Comparison of ENCODE assay signal across 21 cellular contexts in genomic region chr10:69685426-69685801, GRCh38. TPM values are rescaled to one million over a fixed set of nuclear protein-coding genes. Genes with fewer than 3 reads are reported as not detected.
DNase-seq lines count a peak whose midpoint lies in the region; ATAC-seq and TF ChIP-seq lines count a peak whose summit lies in the region.
"Had no signal": no experiment of that assay in that cellular context is flagged by ENCODE, and none has a peak within 500 bp of the region (broad histone marks: within the 10 kb centered on the region; RNA-seq: fewer than 3 reads in every experiment).

No MANE protein-coding gene starts in this region.

- peak overlapping the region; percentile 94 for H3K27ac ChIP-seq in colonic mucosa
- no peak overlapping the region for H3K27ac ChIP-seq in testis
- H3K27ac ChIP-seq: gastroesophageal sphincter, RWPE1 had no signal

- TF ChIP-seq POLR2A in testis (IDR thresholded peaks at IDR 0.05), result no peak

- TF ChIP-seq CTCF in colonic mucosa (IDR thresholded peaks at IDR 0.05) (no peak), testis (IDR thresholded peaks at IDR 0.05) (no peak)

- H3K4me1 ChIP-seq in colonic mucosa (no peaks in the 10 kb centered on the region), testis (peaks cover 4% of the 10 kb centered on the region)

- H3K4me3 ChIP-seq in colonic mucosa (no peak overlapping the region), testis (no peak overlapping the region)
- H3K4me3 ChIP-seq: gastroesophageal sphincter, stomach had no signal

- no peaks in the 10 kb centered on the region for H3K36me3 Mint-ChIP-seq in stimulated activated effector memory CD8-positive, alpha-beta T cell treated with anti-CD3 and anti-CD28 coated beads, Interleukin-12 subunit alpha, Interleukin-12 subunit beta, amount 100 ng/mL, for 72 hours
- H3K36me3 Mint-ChIP-seq: activated naive CD4-positive, alpha-beta T cell treated with anti-CD3 and anti-CD28 coated beads, Interleukin-2, amount 50 U/mL, for 72 hours; CD4-positive, CD25-positive, alpha-beta regulatory T cell had no signal

- DNase-seq in M059J (ENCODE audit: low read depth) (peak; percentile 34), colonic mucosa (no peak), mesenteric fat pad (ENCODE audit: low spot score) (peak; percentile 43), testis (no peak), amniotic stem cell (lab: John Stamatoyannopoulos, UW) (no peak)
- no peak for DNase-seq in stimulated activated effector memory CD8-positive, alpha-beta T cell treated with anti-CD3 and anti-CD28 coated beads, Interleukin-12 subunit alpha, Interleukin-12 subunit beta, amount 100 ng/mL, for 72 hours (ENCODE audit: low spot score in 2 of 2)
- DNase-seq in activated naive CD4-positive, alpha-beta T cell treated with Interleukin-2 at 50 U/mL for 16 hours, result no peak
- DNase-seq in stimulated activated CD4-positive, alpha-beta T cell treated with anti-CD3 and anti-CD28 coated beads, Interleukin-2, amount 100 ng/mL, for 48 hours, result no peak
- DNase-seq: activated T-cell treated with anti-CD3 and anti-CD28 coated beads, Interleukin-2, amount 50 U/mL, for 48 hours; CD4-positive, CD25-positive, alpha-beta regulatory T cell; KBM-7; MV-4-11; NCI-H2029 treated with DMSO at 0.1 percent for 48 hours; stimulated activated CD4-positive, alpha-beta T cell treated with anti-CD3 and anti-CD28 coated beads, Interleukin-2, amount 100 ng/mL, for 24 hours; stomach; T1000 had no signal

- ATAC-seq in stimulated activated effector memory CD8-positive, alpha-beta T cell treated with anti-CD3 and anti-CD28 coated beads, Interleukin-12 subunit alpha, Interleukin-12 subunit beta, amount 100 ng/mL, for 72 hours, result no peak
- ATAC-seq: activated CD4-positive, CD25-positive, alpha-beta regulatory T cell treated with anti-CD3 and anti-CD28 coated beads, Interleukin-2, amount 50 U/mL, for 24 hours; activated naive CD4-positive, alpha-beta T cell treated with anti-CD3 and anti-CD28 coated beads, Interleukin-2, amount 50 U/mL, for 72 hours had no signal

- peak overlapping the region in 1 of 2 donors; percentile 85 for H3K9ac ChIP-seq in colonic mucosa (ENCODE audit: low read depth in 2 of 2, low read length in 2 of 2)

- H3K27ac Mint-ChIP-seq in stimulated activated effector memory CD8-positive, alpha-beta T cell treated with anti-CD3 and anti-CD28 coated beads, Interleukin-12 subunit alpha, Interleukin-12 subunit beta, amount 100 ng/mL, for 72 hours, result peak overlapping the region; percentile 37
- H3K27ac Mint-ChIP-seq: activated naive CD4-positive, alpha-beta T cell treated with anti-CD3 and anti-CD28 coated beads, Interleukin-2, amount 50 U/mL, for 72 hours; CD4-positive, CD25-positive, alpha-beta regulatory T cell had no signal

- intact Hi-C loops in colonic mucosa (cut with DNase I) (no loop called here), testis (cut with DNase I; ENCODE audit: low total_unique reads) (no loop called here)

- H3K9me3 Mint-ChIP-seq in stimulated activated effector memory CD8-positive, alpha-beta T cell treated with anti-CD3 and anti-CD28 coated beads, Interleukin-12 subunit alpha, Interleukin-12 subunit beta, amount 100 ng/mL, for 72 hours, result no peaks in the 10 kb centered on the region
- H3K9me3 Mint-ChIP-seq: activated naive CD4-positive, alpha-beta T cell treated with anti-CD3 and anti-CD28 coated beads, Interleukin-2, amount 50 U/mL, for 72 hours had no signal

- H3K27me3 ChIP-seq in colonic mucosa, result no peaks in the 10 kb centered on the region
- no peaks in the 10 kb centered on the region for H3K27me3 ChIP-seq in testis

- no peaks in the 10 kb centered on the region for H3K9me3 ChIP-seq in colonic mucosa
- no peaks in the 10 kb centered on the region for H3K9me3 ChIP-seq in testis
- H3K9me3 ChIP-seq: gastroesophageal sphincter, stomach had no signal

- 56 to 66% methylated on average over 5 of the region's 5 CpGs for WGBS in testis, 2 donors

- H3K36me3 ChIP-seq in colonic mucosa (no peaks in the 10 kb centered on the region), testis (ENCODE audit: low read depth, missing control alignments) (no peaks in the 10 kb centered on the region)
- H3K36me3 ChIP-seq: gastroesophageal sphincter, stomach had no signal

- H3K4me1 Mint-ChIP-seq in stimulated activated effector memory CD8-positive, alpha-beta T cell treated with anti-CD3 and anti-CD28 coated beads, Interleukin-12 subunit alpha, Interleukin-12 subunit beta, amount 100 ng/mL, for 72 hours, result no peaks in the 10 kb centered on the region
- H3K4me1 Mint-ChIP-seq: CD4-positive, CD25-positive, alpha-beta regulatory T cell had no signal

- no peak overlapping the region for H3K4me3 Mint-ChIP-seq in stimulated activated effector memory CD8-positive, alpha-beta T cell treated with anti-CD3 and anti-CD28 coated beads, Interleukin-12 subunit alpha, Interleukin-12 subunit beta, amount 100 ng/mL, for 72 hours
- H3K4me3 Mint-ChIP-seq: CD4-positive, CD25-positive, alpha-beta regulatory T cell had no signal

RNA-seq across cellular contexts. Expression of gene FAM241B, which starts 55.4 kb away (rescaled TPM):
- total RNA-seq in M059J (2014; rRNA removed; shearing (Covaris generic)), result 1.9 and 2.8 TPM in 2 replicates
- total RNA-seq in colonic mucosa (1 to 10 TPM; 4.2 to 4.5 TPM), mesenteric fat pad (2.6 TPM), testis (10 to 100 TPM; 11.6 to 17.6 TPM)
- 22.8 TPM for polyA plus RNA-seq in testis (ENCODE audit: insufficient read depth, low read depth, low replicate concordance)
- total RNA-seq: dermis blood vessel endothelial cell had no signal

Comparison
In these comparisons a context has a peak if more than half of its experiments do, and no peak if none do; other contexts are left out.
1. DNase-seq: peak in M059J (single experiment) and mesenteric fat pad (single experiment); none in colonic mucosa (single experiment), stimulated activated effector memory CD8-positive, alpha-beta T cell treated with anti-CD3 and anti-CD28 coated beads, Interleukin-12 subunit alpha, Interleukin-12 subunit beta, amount 100 ng/mL, for 72 hours (0 of 2), testis (single experiment), amniotic stem cell (single experiment), activated naive CD4-positive, alpha-beta T cell treated with Interleukin-2 at 50 U/mL for 16 hours (single experiment) and stimulated activated CD4-positive, alpha-beta T cell treated with anti-CD3 and anti-CD28 coated beads, Interleukin-2, amount 100 ng/mL, for 48 hours (0 of 2).